In genomic region chr7:109983618-109984017, GRCh38 we compare ENCODE assay signal across 20 cellular contexts.
A peak's percentile ranks its signal among the peaks of the same experiment; 100 is the strongest.
DNase-seq lines count a peak whose midpoint lies in the region; ATAC-seq, FAIRE-seq and TF ChIP-seq lines count a peak whose summit lies in the region.
"Had no signal": no experiment of that assay in that cellular context is flagged by ENCODE, and none has a peak within 500 bp of the region (broad histone marks: within the 10 kb centered on the region; RNA-seq: fewer than 3 reads in every experiment).

No MANE protein-coding gene starts in this region.

- POLR2A ChIA-PET in HCT116 (lab: Charles Lee) = no interaction called here
- POLR2A ChIA-PET in SK-N-SH (lab: Yijun Ruan, JAX) = no interaction called here

- TF ChIP-seq RAD21 in HCT116 (IDR thresholded peaks at IDR 0.05; ENCODE audit: low read depth) (no peak), SK-N-SH (IDR thresholded peaks at IDR 0.05; ENCODE audit: low read length) (no peak)

- no peaks in the 10 kb centered on the region for H4K20me1 ChIP-seq in HCT116 (ENCODE audit: insufficient read depth)
- H4K20me1 ChIP-seq in SK-N-SH (ENCODE audit: insufficient read depth) = no peaks in the 10 kb centered on the region
- H4K20me1 ChIP-seq: BLaER1 treated with 17β-estradiol and CSF1 and Interleukin-3, amounts not matched to agents 10 nM and 100 nM had no signal

- peaks cover 0 to 8% of the 10 kb centered on the region in 2 experiments; a peak in 2 of 4 replicates for H3K4me1 ChIP-seq in HCT116 (ENCODE audit: control insufficient read depth in 1 of 2, insufficient read depth in 2 of 2, low read length in 2 of 2)
- peaks cover 0 to 7% of the 10 kb centered on the region in 2 experiments; a peak in 1 of 4 replicates for H3K4me1 ChIP-seq in SK-N-SH (ENCODE audit: control insufficient read depth in 1 of 2, insufficient read depth in 2 of 2, low read depth in 1 of 2, low read length in 1 of 2)
- H3K4me1 ChIP-seq: A549; BLaER1 treated with 17β-estradiol and CSF1 and Interleukin-3, amounts not matched to agents 10 nM and 100 nM; Caco-2 had no signal

- RAD21 ChIA-PET in HCT116 (lab: Charles Lee; ENCODE audit: low non-redundant PET in 1 of 2, low total read pairs in 2 of 2, uncharacterized antibody in 2 of 2, unreplicated experiment in 2 of 2) = no interaction called here

- H2AFZ ChIP-seq in HCT116 (ENCODE audit: low read depth, low read length, poor library complexity, severe bottlenecking) = peak overlapping the region; percentile 23
- H2AFZ ChIP-seq in SK-N-SH (ENCODE audit: low read depth) = no peak overlapping the region

- CTCF ChIA-PET in HCT116 (lab: Charles Lee) = no interaction called here
- CTCF ChIA-PET in SK-N-SH (lab: Yijun Ruan, JAX) = no interaction called here

- H3F3A ChIP-seq in SK-N-SH (replicated peaks; ENCODE audit: insufficient read depth) = no peaks in the 10 kb centered on the region

- H3K4me3 ChIP-seq in HCT116 (replicated peaks in 1 of 2; ENCODE audit: low read depth in 1 of 2, low read length in 2 of 2) (no peak overlapping the region), SK-N-SH (ENCODE audit: low read depth in 2 of 2, low read length in 1 of 2) (no peak overlapping the region)
- H3K4me3 ChIP-seq: A549; BLaER1 treated with 17β-estradiol and CSF1 and Interleukin-3, amounts not matched to agents 10 nM and 100 nM had no signal

- intact Hi-C loops in HCT116 (cut with micrococcal nuclease) = no loop called here

- TF ChIP-seq CTCF in HCT116 (IDR thresholded peaks at IDR 0.05 in 2 of 3, conservative IDR thresholded peaks at IDR 0.05 in 1 of 3; ENCODE audit: borderline replicate concordance in 1 of 3, insufficient read depth in 1 of 3, low read depth in 2 of 3, low read length in 2 of 3) (no peak), SK-N-SH (IDR thresholded peaks at IDR 0.05) (no peak)

- WGBS in SK-N-SH (ENCODE audit: low lambda C conversion rate) = 4% methylated on average over 1 of the region's 1 CpG

- H3K79me2 ChIP-seq in HCT116 (ENCODE audit: insufficient read depth, low read length) = no peaks in the 10 kb centered on the region
- H3K79me2 ChIP-seq in SK-N-SH (ENCODE audit: insufficient read depth) = no peaks in the 10 kb centered on the region

- H3K27ac ChIP-seq in HCT116 (ENCODE audit: low read depth, low read length) (no peak overlapping the region), SK-N-SH (ENCODE audit: low read depth in 2 of 2, low read length in 1 of 2) (peak overlapping the region in 1 of 2 experiments; percentile 72; a peak in 2 of 4 replicates)
- H3K27ac ChIP-seq: A549; BLaER1 treated with 17β-estradiol and CSF1 and Interleukin-3, amounts not matched to agents 10 nM and 100 nM; C4-2B had no signal

- H3K4me2 ChIP-seq in HCT116 (ENCODE audit: low read length) (no peak overlapping the region), SK-N-SH (no peak overlapping the region)
- H3K4me2 ChIP-seq: A549; BLaER1 treated with 17β-estradiol and CSF1 and Interleukin-3, amounts not matched to agents 10 nM and 100 nM had no signal

- peak in 1 of 2 experiments; percentile 88; a peak in 1 of 4 replicates for TF ChIP-seq EP300 in SK-N-SH (IDR thresholded peaks at IDR 0.05; ENCODE audit: borderline replicate concordance in 1 of 2, low read depth in 1 of 2, low read length in 1 of 2)

- peak; percentile 93 for FAIRE-seq in endometrium (lab: Jason Lieb, UNC)
- FAIRE-seq: A549, GM12891, GM19239 had no signal

- H3K9me2 ChIP-seq in HCT116 (ENCODE audit: insufficient read depth) (no peaks in the 10 kb centered on the region), SK-N-SH (no peaks in the 10 kb centered on the region; the same call in 1 of the 2 replicates)

- H3K9ac ChIP-seq in HCT116 (ENCODE audit: low read length) (no peak overlapping the region), SK-N-SH (no peak overlapping the region)
- H3K9ac ChIP-seq: BLaER1 treated with 17β-estradiol and CSF1 and Interleukin-3, amounts not matched to agents 10 nM and 100 nM had no signal

- H3K9me3 ChIP-seq in HCT116 (ENCODE audit: control insufficient read depth in 1 of 2, insufficient read depth in 1 of 2, low read depth in 1 of 2, low read length in 2 of 2) (no peaks in the 10 kb centered on the region), SK-N-SH (peaks cover 8% of the 10 kb centered on the region; the same call in 1 of the 2 replicates)
- H3K9me3 ChIP-seq: A549, Caco-2 had no signal

- DNase-seq in HCT116 (ENCODE audit: low read depth, low spot score) (no peak), SK-N-SH (peak; percentile 18), amygdala (lab: John Stamatoyannopoulos, UW) (no peak), hepatic stellate cell (ENCODE audit: low spot score) (no peak), UCSD-AML1 (lab: John Stamatoyannopoulos, UW; ENCODE audit: unreplicated experiment) (no peak), cerebellar nuclear complex (lab: John Stamatoyannopoulos, UW) (no peak)
- DNase-seq: 8988T; AML-193; Caco-2; Calu3; CD4-positive, alpha-beta T cell; CD8-positive, alpha-beta T cell; DMS79 treated with DMSO at 0.1 percent for 48 hours; GF-D8 had no signal

- TF ChIP-seq POLR2A in HCT116 (IDR thresholded peaks at IDR 0.05; ENCODE audit: borderline replicate concordance, extremely low read depth, insufficient read depth, insufficient read length) = no peak

- H3K27me3 ChIP-seq in HCT116 (ENCODE audit: insufficient read depth, low read length) (no peaks in the 10 kb centered on the region), SK-N-SH (ENCODE audit: insufficient read depth) (no peaks in the 10 kb centered on the region)
- H3K27me3 ChIP-seq: BLaER1 treated with 17β-estradiol and CSF1 and Interleukin-3, amounts not matched to agents 10 nM and 100 nM had no signal

- H3K36me3 ChIP-seq in HCT116 (ENCODE audit: control insufficient read depth in 1 of 2, insufficient read depth in 2 of 2, low read length in 2 of 2) (no peaks in the 10 kb centered on the region), SK-N-SH (replicated peaks in 1 of 2; ENCODE audit: control insufficient read depth in 1 of 2, insufficient read depth in 2 of 2, low read length in 1 of 2) (peaks cover 0 to 2% of the 10 kb centered on the region in 2 experiments)
- H3K36me3 ChIP-seq: BLaER1 treated with 17β-estradiol and CSF1 and Interleukin-3, amounts not matched to agents 10 nM and 100 nM had no signal

- no TSS peak for BruUV-seq in HCT116 (replicated peaks; lab: Mats Ljungman, UMichigan)

- ATAC-seq in HCT116 = no peak
- ATAC-seq: A549; CD8-positive, alpha-beta T cell had no signal

TF ChIP-seq in HCT116, 20 proteins besides CTCF, POLR2A, EP300 and RAD21 (continues in another document):
- TF ChIP-seq, protein P1, sequence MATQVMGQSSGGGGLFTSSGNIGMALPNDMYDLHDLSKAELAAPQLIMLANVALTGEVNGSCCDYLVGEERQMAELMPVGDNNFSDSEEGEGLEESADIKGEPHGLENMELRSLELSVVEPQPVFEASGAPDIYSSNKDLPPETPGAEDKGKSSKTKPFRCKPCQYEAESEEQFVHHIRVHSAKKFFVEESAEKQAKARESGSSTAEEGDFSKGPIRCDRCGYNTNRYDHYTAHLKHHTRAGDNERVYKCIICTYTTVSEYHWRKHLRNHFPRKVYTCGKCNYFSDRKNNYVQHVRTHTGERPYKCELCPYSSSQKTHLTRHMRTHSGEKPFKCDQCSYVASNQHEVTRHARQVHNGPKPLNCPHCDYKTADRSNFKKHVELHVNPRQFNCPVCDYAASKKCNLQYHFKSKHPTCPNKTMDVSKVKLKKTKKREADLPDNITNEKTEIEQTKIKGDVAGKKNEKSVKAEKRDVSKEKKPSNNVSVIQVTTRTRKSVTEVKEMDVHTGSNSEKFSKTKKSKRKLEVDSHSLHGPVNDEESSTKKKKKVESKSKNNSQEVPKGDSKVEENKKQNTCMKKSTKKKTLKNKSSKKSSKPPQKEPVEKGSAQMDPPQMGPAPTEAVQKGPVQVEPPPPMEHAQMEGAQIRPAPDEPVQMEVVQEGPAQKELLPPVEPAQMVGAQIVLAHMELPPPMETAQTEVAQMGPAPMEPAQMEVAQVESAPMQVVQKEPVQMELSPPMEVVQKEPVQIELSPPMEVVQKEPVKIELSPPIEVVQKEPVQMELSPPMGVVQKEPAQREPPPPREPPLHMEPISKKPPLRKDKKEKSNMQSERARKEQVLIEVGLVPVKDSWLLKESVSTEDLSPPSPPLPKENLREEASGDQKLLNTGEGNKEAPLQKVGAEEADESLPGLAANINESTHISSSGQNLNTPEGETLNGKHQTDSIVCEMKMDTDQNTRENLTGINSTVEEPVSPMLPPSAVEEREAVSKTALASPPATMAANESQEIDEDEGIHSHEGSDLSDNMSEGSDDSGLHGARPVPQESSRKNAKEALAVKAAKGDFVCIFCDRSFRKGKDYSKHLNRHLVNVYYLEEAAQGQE (IDR thresholded peaks at IDR 0.05; ENCODE audit: low read depth) = no peak
- TF ChIP-seq TCF7L2 (IDR thresholded peaks at IDR 0.05; ENCODE audit: borderline replicate concordance, extremely low read depth, insufficient read depth, insufficient read length) = no peak
- TF ChIP-seq CBX3 (IDR thresholded peaks at IDR 0.05; ENCODE audit: low read depth) = no peak

TF ChIP-seq in SK-N-SH, 30 proteins besides CTCF, POLR2A, EP300 and RAD21:
- TF ChIP-seq GATA2 (CRISPR knock-in tag; IDR thresholded peaks at IDR 0.05) = peak; percentile 78
- TF ChIP-seq CHD2 (IDR thresholded peaks at IDR 0.05; ENCODE audit: low read length, partially characterized antibody) = peak; percentile 33
- no peak for TF ChIP-seq TAF1 (IDR thresholded peaks at IDR 0.05; ENCODE audit: borderline replicate concordance, low read depth, low read length)
